ENCODE assay signal across 8 cellular contexts in the genomic region with DNA sequence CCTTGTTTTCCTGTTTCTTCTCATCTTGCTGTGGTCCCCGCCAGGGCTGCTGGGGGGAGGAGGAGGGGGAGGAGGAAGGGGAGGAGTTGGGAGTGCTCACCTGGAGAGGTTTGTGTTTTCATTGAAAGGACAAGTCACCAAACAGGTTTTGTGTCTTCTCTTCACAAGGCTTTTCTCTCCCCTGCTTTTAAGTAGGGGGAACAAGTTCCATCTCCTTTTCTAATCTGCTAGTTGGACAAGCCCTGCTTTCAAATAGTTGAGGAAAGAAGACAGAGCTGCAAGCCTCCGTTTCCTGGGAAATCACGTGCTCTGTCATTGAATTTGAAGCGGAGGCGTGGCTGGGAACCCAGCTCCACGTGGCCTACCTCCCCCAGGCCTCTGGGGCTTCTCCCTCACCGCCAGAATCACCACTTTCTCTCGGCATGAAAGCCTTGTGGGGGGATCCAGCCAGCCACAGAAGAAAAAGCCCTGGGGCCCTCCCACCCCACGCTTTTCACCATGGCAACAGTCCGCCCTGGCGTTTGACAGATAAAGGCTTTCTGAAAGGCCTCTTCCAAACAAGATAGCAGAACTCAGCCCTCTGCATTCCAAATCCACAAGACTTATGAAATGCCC. TPM values are rescaled to one million over a fixed set of nuclear protein-coding genes. Genes with fewer than 3 reads are reported as not detected.
DNase-seq lines count a peak whose midpoint lies in the region; ATAC-seq, FAIRE-seq and TF ChIP-seq lines count a peak whose summit lies in the region.

No MANE protein-coding gene starts in this region.

- no peak overlapping the region for H4K8ac ChIP-seq in neuronal stem cell (ENCODE audit: low read depth, low read length)

- peaks cover 13% of the 10 kb centered on the region for H3K27me3 Mint-ChIP-seq in activated CD4-positive, alpha-beta T cell treated with anti-CD3 and anti-CD28 coated beads, Interleukin-2, amount 10 ng/mL, durations not matched to agents 7 days and 5 days

- no peak for TF ChIP-seq EP300 in A549 (IDR thresholded peaks at IDR 0.05)

- H3K79me1 ChIP-seq in neuronal stem cell (ENCODE audit: low read depth, low read length) = no peaks in the 10 kb centered on the region

- no peaks in the 10 kb centered on the region for H3K36me3 ChIP-seq in esophagus (ENCODE audit: control insufficient read depth in 2 of 2, insufficient read depth in 2 of 2, low read length in 1 of 2)
- H3K36me3 ChIP-seq in neuronal stem cell (replicated peaks in 1 of 2; ENCODE audit: control insufficient read depth in 2 of 2, insufficient read depth in 2 of 2, low read length in 2 of 2) = no peaks in the 10 kb centered on the region
- H3K36me3 ChIP-seq in upper lobe of right lung = no peaks in the 10 kb centered on the region

- H3K14ac ChIP-seq in neuronal stem cell (ENCODE audit: low read length) = no peak overlapping the region

- peaks cover 22% of the 10 kb centered on the region for H3K4me1 Mint-ChIP-seq in activated CD4-positive, alpha-beta T cell treated with anti-CD3 and anti-CD28 coated beads, Interleukin-2, amount 10 ng/mL, durations not matched to agents 7 days and 5 days

- no peak overlapping the region for H3K23ac ChIP-seq in neuronal stem cell (ENCODE audit: low read depth, low read length, poor library complexity)

- H2BK5ac ChIP-seq in neuronal stem cell (ENCODE audit: low read length) = peak overlapping the region; percentile 97

- intact Hi-C loops in upper lobe of right lung (cut with DNase I) = no loop called here

- peak overlapping the region; percentile 82 to 92 for H3K27ac ChIP-seq in A549
- H3K27ac ChIP-seq in esophagus (ENCODE audit: low read depth in 2 of 2, low read length in 1 of 2) = peak overlapping the region; percentile 86 to 95
- peak overlapping the region; percentile 86 for H3K27ac ChIP-seq in neuronal stem cell (replicated peaks; ENCODE audit: low read length)
- H3K27ac ChIP-seq in upper lobe of right lung = peak overlapping the region; percentile 84

- H3K4ac ChIP-seq in neuronal stem cell (ENCODE audit: low read length) = no peak overlapping the region

- no peak for FAIRE-seq in A549 (lab: Jason Lieb, UNC)

- H3K9me3 ChIP-seq in A549 (no peaks in the 10 kb centered on the region), esophagus (ENCODE audit: control insufficient read depth in 2 of 2, insufficient read depth in 1 of 2, low read depth in 1 of 2, low read length in 1 of 2) (no peaks in the 10 kb centered on the region), neuronal stem cell (replicated peaks in 1 of 2; ENCODE audit: control insufficient read depth in 2 of 2, insufficient read depth in 1 of 2, low read depth in 1 of 2, low read length in 2 of 2) (no peaks in the 10 kb centered on the region), upper lobe of right lung (no peaks in the 10 kb centered on the region)

- peak overlapping the region; percentile 50 for H3K27ac Mint-ChIP-seq in activated CD4-positive, alpha-beta T cell treated with anti-CD3 and anti-CD28 coated beads, Interleukin-2, amount 10 ng/mL, durations not matched to agents 7 days and 5 days

- no peaks in the 10 kb centered on the region for H3K27me3 ChIP-seq in esophagus (ENCODE audit: control insufficient read depth in 1 of 2, insufficient read depth in 2 of 2, low read length in 2 of 2)
- H3K27me3 ChIP-seq in neuronal stem cell (ENCODE audit: control insufficient read depth in 3 of 3, insufficient read depth in 3 of 3, low read depth in 1 of 3, low read length in 3 of 3) = no peaks in the 10 kb centered on the region
- H3K27me3 ChIP-seq in upper lobe of right lung = no peaks in the 10 kb centered on the region

- H2BK15ac ChIP-seq in neuronal stem cell (ENCODE audit: low read length) = no peak overlapping the region

- ATAC-seq in A549 = peak in 1 of 2 experiments; percentile 7; a peak in 4 of 6 replicates
- peak; percentile 77 for ATAC-seq in HG02759 (IDR thresholded peaks at IDR 0.05; ENCODE audit: unreplicated experiment)
- ATAC-seq in upper lobe of right lung = peak; percentile 59
- ATAC-seq in GM19351 (IDR thresholded peaks at IDR 0.05; ENCODE audit: unreplicated experiment) = no peak
- ATAC-seq in HG03097 (IDR thresholded peaks at IDR 0.05; ENCODE audit: low FRiP score, unreplicated experiment) = no peak

- 60% methylated on average over 11 of the region's 11 CpGs for WGBS in A549 (ENCODE audit: missing lambda C conversion rate)
- 10 to 11% methylated on average over 11 of the region's 11 CpGs for WGBS in esophagus, 2 donors
- WGBS in neuronal stem cell (ENCODE audit: extremely low coverage in 2 of 2, insufficient read length in 2 of 2, insufficient replicate concordance in 1 of 2), 2 donors = no CpG with 5 or more reads among the region's 11 CpGs

- no peak overlapping the region for H3K4me3 ChIP-seq in A549
- H3K4me3 ChIP-seq in esophagus (ENCODE audit: low read depth in 1 of 2, low read length in 2 of 2) = no peak overlapping the region
- H3K4me3 ChIP-seq in neuronal stem cell (ENCODE audit: low read length in 2 of 2) = peak overlapping the region in 1 of 2 donors; percentile 23
- no peak overlapping the region for H3K4me3 ChIP-seq in upper lobe of right lung

- H2AK5ac ChIP-seq in neuronal stem cell (ENCODE audit: low read depth, low read length) = no peak overlapping the region

- no peaks in the 10 kb centered on the region for H3K36me3 Mint-ChIP-seq in activated CD4-positive, alpha-beta T cell treated with anti-CD3 and anti-CD28 coated beads, Interleukin-2, amount 10 ng/mL, durations not matched to agents 7 days and 5 days (ENCODE audit: low read depth)

- no peak overlapping the region for H3K9ac ChIP-seq in neuronal stem cell (ENCODE audit: low read depth, low read length, poor library complexity)

- DNase-seq in A549 (ENCODE audit: low read depth in 1 of 2, low spot score in 1 of 2) = peak in 1 of 2 experiments; percentile 65
- DNase-seq in activated CD4-positive, alpha-beta T cell treated with anti-CD3 and anti-CD28 coated beads, Interleukin-2, amount 10 ng/mL, durations not matched to agents 7 days and 5 days = peak; percentile 34
- peak; percentile 90 for DNase-seq in neuronal stem cell (ENCODE audit: low spot score)
- DNase-seq in upper lobe of right lung = peak; percentile 80

- H3K9me3 Mint-ChIP-seq in activated CD4-positive, alpha-beta T cell treated with anti-CD3 and anti-CD28 coated beads, Interleukin-2, amount 10 ng/mL, durations not matched to agents 7 days and 5 days = no peaks in the 10 kb centered on the region

- TF ChIP-seq CTCF in A549 (IDR thresholded peaks at IDR 0.05) (no peak), upper lobe of right lung (IDR thresholded peaks at IDR 0.05) (no peak)

- CTCF ChIA-PET in A549 (lab: Yijun Ruan, JAX) = interaction anchor here (0.6 to 2.1 kb wide), 5 partner anchors 11 to 112 kb away, joined by 3 to 8 read pairs (median 4); no protein-coding TSS in a partner anchor
- CTCF ChIA-PET in activated CD4-positive, alpha-beta T cell treated with anti-CD3 and anti-CD28 coated beads, Interleukin-2, amount 10 ng/mL, durations not matched to agents 7 days and 5 days (lab: Charles Lee) = no interaction called here

- POLR2A ChIA-PET in A549 (lab: Yijun Ruan, JAX) = no interaction called here
- POLR2A ChIA-PET in activated CD4-positive, alpha-beta T cell treated with anti-CD3 and anti-CD28 coated beads, Interleukin-2, amount 10 ng/mL, durations not matched to agents 7 days and 5 days (lab: Charles Lee) = interaction anchor here (0.6 kb wide), 1 partner anchor 11 kb away, joined by 3 read pairs; no protein-coding TSS in a partner anchor

- H3K4me1 ChIP-seq in A549 (peaks cover 35% of the 10 kb centered on the region), esophagus (ENCODE audit: control insufficient read depth in 2 of 2, insufficient read depth in 2 of 2, low read length in 1 of 2) (peaks cover 6 to 27% of the 10 kb centered on the region in 2 donors), neuronal stem cell (ENCODE audit: control insufficient read depth in 2 of 2, insufficient read depth in 1 of 2, low read depth in 1 of 2, low read length in 2 of 2) (peaks cover 18 to 25% of the 10 kb centered on the region in 2 donors), upper lobe of right lung (peaks cover 30% of the 10 kb centered on the region)

- TF ChIP-seq RAD21 in A549 (conservative IDR thresholded peaks at IDR 0.05 in 1 of 2, IDR thresholded peaks at IDR 0.05 in 1 of 2) = no peak

- TF ChIP-seq POLR2A in A549 (IDR thresholded peaks at IDR 0.05; ENCODE audit: low read length) = no peak

- no peak overlapping the region for H2BK120ac ChIP-seq in neuronal stem cell (ENCODE audit: low read depth, low read length)

- H2BK12ac ChIP-seq in neuronal stem cell (ENCODE audit: low read length) = no peak overlapping the region

- H3K4me2 ChIP-seq in A549 (peak overlapping the region; percentile 80), neuronal stem cell (ENCODE audit: insufficient read depth, low read length, poor library complexity, severe bottlenecking) (peak overlapping the region; percentile 30)

- H3K18ac ChIP-seq in neuronal stem cell (ENCODE audit: low read length) = no peak overlapping the region

- no peak overlapping the region for H4K91ac ChIP-seq in neuronal stem cell (ENCODE audit: low read depth, low read length, poor library complexity)

- no peak overlapping the region for H3K4me3 Mint-ChIP-seq in activated CD4-positive, alpha-beta T cell treated with anti-CD3 and anti-CD28 coated beads, Interleukin-2, amount 10 ng/mL, durations not matched to agents 7 days and 5 days

- H2AFZ ChIP-seq in neuronal stem cell (ENCODE audit: low read length) = peak overlapping the region; percentile 81

TF ChIP-seq in A549, 52 proteins besides CTCF, POLR2A, EP300 and RAD21 (continues in another document):
- TF ChIP-seq E2F6 (IDR thresholded peaks at IDR 0.05; ENCODE audit: borderline replicate concordance, low read depth) (peak; percentile 53; the same call in 1 of the 2 replicates), ZC3H11A (IDR thresholded peaks at IDR 0.05) (no peak), ZNF302 (CRISPR knock-in tag; IDR thresholded peaks at IDR 0.05) (peak; percentile 10; the same call in 1 of the 2 replicates)

RNA-seq across cellular contexts. Expression of gene PROSER2, which starts 51.5 kb away (rescaled TPM):
- 8.9 and 10.1 TPM in 2 replicates for polyA plus RNA-seq in A549 (2011; rRNA removed)
- 13.2 and 17.1 TPM in 2 replicates for polyA plus RNA-seq in A549 (2012; cell fraction: cytosol; rRNA removed)
- 23.0 and 32.5 TPM in 2 replicates for polyA plus RNA-seq in A549 (2012; cell fraction: nucleus; rRNA removed)
- polyA plus RNA-seq in A549 (2017; fragmentation: RNase III; extraction: RNeasy Plus Mini Kit Qiagen cat#74134 plus additional on column Dnase treatment) = 14.2 to 15.2 TPM (median 14.4 TPM) in 3 replicates
- polyA minus RNA-seq in A549 (2011; rRNA and poly(A)+ RNA removed) = 5.3 and 11.5 TPM in 2 replicates
- total RNA-seq in activated CD4-positive, alpha-beta T cell treated with anti-CD3 and anti-CD28 coated beads, Interleukin-2, amount 10 ng/mL, durations not matched to agents 7 days and 5 days = under 1 TPM; 0.27 to 0.31 TPM
- polyA plus RNA-seq in esophagus = 1 to 10 TPM; 5.2 to 6.8 TPM
- polyA plus RNA-seq in neuronal stem cell (2013, experiment 1 of 2) = 4.1 TPM
- 4.0 TPM for polyA plus RNA-seq in neuronal stem cell (2013, experiment 2 of 2)
- 33.3 TPM for total RNA-seq in upper lobe of right lung

Comparison
In these comparisons a context has a peak if more than half of its experiments do, and no peak if none do; other contexts are left out.
1. ATAC-seq: peak in HG02759 (single experiment) and upper lobe of right lung (single experiment); none in GM19351 (single experiment) and HG03097 (single experiment).
2. RNA of gene PROSER2, which starts 51.5 kb away (total RNA-seq): 33.3 TPM in upper lobe of right lung (single experiment); 0.27 to 0.31 TPM in activated CD4-positive, alpha-beta T cell treated with anti-CD3 and anti-CD28 coated beads, Interleukin-2, amount 10 ng/mL, durations not matched to agents 7 days and 5 days; every median in the first group is over 10 times any median in the second.
3. Peak in every context shown above with its lines, with median percentiles within 50 percentile points of each other: H3K27ac ChIP-seq.